Comparison of ENCODE assay signal across 28 cellular contexts in the genomic region with DNA sequence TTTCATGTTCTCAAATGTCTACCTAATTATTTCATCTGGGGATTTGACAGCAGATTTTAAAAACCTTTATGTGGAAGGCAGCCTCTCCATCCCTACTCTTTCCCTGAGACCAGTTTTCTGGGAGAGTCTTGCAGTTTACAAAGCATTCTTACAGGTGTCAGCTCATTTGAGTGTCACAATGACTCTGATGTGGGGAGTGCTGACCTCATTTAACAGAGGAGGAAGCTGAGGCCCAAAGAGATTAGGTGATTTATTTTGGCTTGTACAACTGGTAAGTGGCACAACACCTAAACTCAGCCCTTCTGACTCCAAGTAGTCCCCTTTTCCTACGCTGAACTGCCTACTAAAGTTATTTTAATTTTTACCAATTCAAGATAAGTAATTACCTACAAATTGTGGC. TPM values are rescaled to one million over a fixed set of nuclear protein-coding genes. Genes with fewer than 3 reads are reported as not detected.
"Had no signal": no experiment of that assay in that cellular context is flagged by ENCODE, and none has a peak within 500 bp of the region (broad histone marks: within the 10 kb centered on the region; RNA-seq: fewer than 3 reads in every experiment).

No MANE protein-coding gene starts in this region.

- H3K4me3 Mint-ChIP-seq: activated CD4-positive, alpha-beta memory T cell treated with anti-CD3 and anti-CD28 coated beads, Interleukin-2, amount 10 ng/mL, durations not matched to agents 7 days and 5 days; activated naive CD8-positive, alpha-beta T cell treated with anti-CD3 and anti-CD28 coated beads, Interleukin-2, amount 10 ng/mL, durations not matched to agents 7 days and 5 days; activated T-cell treated with anti-CD3 and anti-CD28 coated beads, Interleukin-2, amount 50 U/mL, for 72 hours had no signal

- H3K9ac ChIP-seq: SK-N-SH had no signal

- H3K27me3 ChIP-seq: adrenal gland, breast epithelium, Peyer's patch, SJCRH30 had no signal

- DNase-seq: activated CD4-positive, alpha-beta memory T cell treated with anti-CD3 and anti-CD28 coated beads, Interleukin-2, amount 10 ng/mL, durations not matched to agents 7 days and 5 days; activated CD4-positive, alpha-beta T cell treated with anti-CD3 and anti-CD28 coated beads, Interleukin-2, amount 50 U/mL, for 1 hour; activated CD4-positive, CD25-positive, alpha-beta regulatory T cell; activated naive CD4-positive, alpha-beta T cell treated with anti-CD3 and anti-CD28 coated beads, Interleukin-2, amount 50 U/mL, for 16 hours; activated naive CD8-positive, alpha-beta T cell treated with anti-CD3 and anti-CD28 coated beads, Interleukin-2, amount 10 ng/mL, durations not matched to agents 7 days and 5 days; activated T-cell treated with anti-CD3 and anti-CD28 coated beads for 4 hours; activated T-cell treated with anti-CD3 and anti-CD28 coated beads, Interleukin-2, amount 50 U/mL, for 72 hours; adrenal gland; anterior cingulate cortex; caudate nucleus; NCI-H1092 treated with DMSO at 0.1 percent for 48 hours; NCI-H1436; NCI-H1694 treated with DMSO at 0.1 percent for 48 hours; NCI-H2029 treated with DMSO at 0.1 percent for 48 hours; NCI-H524; Peyer's patch; Right ventricle myocardium superior; SJCRH30; SK-N-SH; T-helper 1 cell had no signal

- H3K4me3 ChIP-seq: adrenal gland, breast epithelium, Peyer's patch, SJCRH30 had no signal

- H3K27ac ChIP-seq: adrenal gland, Peyer's patch, RWPE1, SJCRH30, VCaP had no signal

- H3K9me3 ChIP-seq: adrenal gland, breast epithelium, Peyer's patch, SJCRH30, SK-N-SH had no signal

- H3K27ac Mint-ChIP-seq: activated CD4-positive, alpha-beta memory T cell treated with anti-CD3 and anti-CD28 coated beads, Interleukin-2, amount 10 ng/mL, durations not matched to agents 7 days and 5 days; activated naive CD8-positive, alpha-beta T cell treated with anti-CD3 and anti-CD28 coated beads, Interleukin-2, amount 10 ng/mL, durations not matched to agents 7 days and 5 days; activated T-cell treated with anti-CD3 and anti-CD28 coated beads, Interleukin-2, amount 50 U/mL, for 72 hours had no signal

- H3K4me1 Mint-ChIP-seq: activated CD4-positive, alpha-beta memory T cell treated with anti-CD3 and anti-CD28 coated beads, Interleukin-2, amount 10 ng/mL, durations not matched to agents 7 days and 5 days; activated naive CD8-positive, alpha-beta T cell treated with anti-CD3 and anti-CD28 coated beads, Interleukin-2, amount 10 ng/mL, durations not matched to agents 7 days and 5 days had no signal

- H3K4me2 ChIP-seq: SK-N-SH had no signal

- H3K36me3 ChIP-seq: adrenal gland, breast epithelium, Peyer's patch, SJCRH30 had no signal

- H3K36me3 Mint-ChIP-seq: activated naive CD8-positive, alpha-beta T cell treated with anti-CD3 and anti-CD28 coated beads, Interleukin-2, amount 10 ng/mL, durations not matched to agents 7 days and 5 days had no signal

- H3K9me3 Mint-ChIP-seq: activated CD4-positive, alpha-beta memory T cell treated with anti-CD3 and anti-CD28 coated beads, Interleukin-2, amount 10 ng/mL, durations not matched to agents 7 days and 5 days; activated naive CD8-positive, alpha-beta T cell treated with anti-CD3 and anti-CD28 coated beads, Interleukin-2, amount 10 ng/mL, durations not matched to agents 7 days and 5 days; activated T-cell treated with anti-CD3 and anti-CD28 coated beads, Interleukin-2, amount 50 U/mL, for 72 hours had no signal

- H3K4me1 ChIP-seq: adrenal gland, breast epithelium, Peyer's patch had no signal

RNA-seq across cellular contexts. Expression of gene MAT1A, which starts 33.3 kb away (rescaled TPM):
- total RNA-seq: activated CD4-positive, alpha-beta memory T cell treated with anti-CD3 and anti-CD28 coated beads, Interleukin-2, amount 10 ng/mL, durations not matched to agents 7 days and 5 days; activated CD8-positive, alpha-beta memory T cell treated with anti-CD3 and anti-CD28 coated beads for 36 hours; activated naive CD8-positive, alpha-beta T cell treated with anti-CD3 and anti-CD28 coated beads, Interleukin-2, amount 10 ng/mL, durations not matched to agents 7 days and 5 days; activated T-cell treated with anti-CD3 and anti-CD28 coated beads, Interleukin-2, amount 50 U/mL, for 72 hours; cerebellum; LHCN-M2; Peyer's patch; SJCRH30; T-helper 2 cell treated with Interferon-gamma antibody and Interleukin-4, amounts not matched to agents 100 ng/mL and 5 ng/mL, for 36 hours had no signal

RNA-seq across cellular contexts. Expression of gene DYDC1, which starts 33.8 kb away (rescaled TPM):
- total RNA-seq: activated CD4-positive, alpha-beta memory T cell treated with anti-CD3 and anti-CD28 coated beads, Interleukin-2, amount 10 ng/mL, durations not matched to agents 7 days and 5 days; activated CD8-positive, alpha-beta memory T cell treated with anti-CD3 and anti-CD28 coated beads for 36 hours; activated naive CD8-positive, alpha-beta T cell treated with anti-CD3 and anti-CD28 coated beads, Interleukin-2, amount 10 ng/mL, durations not matched to agents 7 days and 5 days; activated T-cell treated with anti-CD3 and anti-CD28 coated beads, Interleukin-2, amount 50 U/mL, for 72 hours; adrenal gland; breast epithelium; cerebellum; LHCN-M2; MCF 10A; Peyer's patch; Right ventricle myocardium superior; SJCRH30; T-helper 2 cell treated with Interferon-gamma antibody and Interleukin-4, amounts not matched to agents 100 ng/mL and 5 ng/mL, for 36 hours had no signal
- polyA plus RNA-seq: adrenal gland, SK-N-SH had no signal

RNA-seq across cellular contexts. Expression of gene DYDC2, which starts 33.9 kb away (rescaled TPM):
- total RNA-seq: activated CD4-positive, alpha-beta memory T cell treated with anti-CD3 and anti-CD28 coated beads, Interleukin-2, amount 10 ng/mL, durations not matched to agents 7 days and 5 days; activated CD8-positive, alpha-beta memory T cell treated with anti-CD3 and anti-CD28 coated beads for 36 hours; activated naive CD8-positive, alpha-beta T cell treated with anti-CD3 and anti-CD28 coated beads, Interleukin-2, amount 10 ng/mL, durations not matched to agents 7 days and 5 days; activated T-cell treated with anti-CD3 and anti-CD28 coated beads, Interleukin-2, amount 50 U/mL, for 72 hours; adrenal gland; LHCN-M2; MCF 10A; Right ventricle myocardium superior; SJCRH30; T-helper 2 cell treated with Interferon-gamma antibody and Interleukin-4, amounts not matched to agents 100 ng/mL and 5 ng/mL, for 36 hours had no signal
- polyA plus RNA-seq: adrenal gland had no signal
